Comparison of ENCODE assay signal across 12 cellular contexts in the genomic region with DNA sequence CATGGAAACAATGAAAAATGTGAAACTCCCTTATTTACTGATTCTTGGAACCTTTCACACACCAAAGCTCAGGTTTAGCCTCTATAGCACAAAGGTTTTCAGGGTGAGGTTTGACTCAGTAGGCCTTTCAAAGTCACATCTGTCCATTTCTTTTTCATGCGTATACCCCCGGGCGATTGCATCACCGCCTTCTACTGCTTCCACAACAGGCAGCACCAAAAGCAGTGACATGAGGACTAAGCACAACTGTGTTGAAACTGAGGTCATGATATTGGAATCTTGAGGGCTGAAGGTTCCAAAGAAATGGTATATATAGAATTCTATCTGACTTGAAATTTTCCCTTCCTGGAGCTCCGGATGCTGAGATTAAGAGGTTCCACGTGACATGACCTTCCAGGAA. TPM values are rescaled to one million over a fixed set of nuclear protein-coding genes. Genes with fewer than 3 reads are reported as not detected.
"Had no signal": no experiment of that assay in that cellular context is flagged by ENCODE, and none has a peak within 500 bp of the region (broad histone marks: within the 10 kb centered on the region; RNA-seq: fewer than 3 reads in every experiment).

No MANE protein-coding gene starts in this region.

RNA-seq across cellular contexts. Expression of gene ALOX15B, which starts 14.7 kb away (rescaled TPM):
- total RNA-seq: activated CD8-positive, alpha-beta T cell treated with anti-CD3 and anti-CD28 coated beads, Interleukin-2, amount 10 ng/mL, durations not matched to agents 7 days and 5 days; activated T-helper 1 cell treated with anti-CD3 and anti-CD28 coated beads, Interleukin-12 subunit alpha, Interleukin-12 subunit beta, Interleukin-2, Interleukin-4 antibody, amounts not matched to agents 30 ng/mL and 10 ng/mL and 1 ng/mL, durations not matched to agents 14 hours and 24 hours and 36 hours; endothelial cell of umbilical vein; natural killer cell; urinary bladder had no signal
- polyA plus RNA-seq: endothelial cell of umbilical vein had no signal

RNA-seq across cellular contexts. Expression of gene GUCY2D, which starts 21.7 kb away (rescaled TPM):
- total RNA-seq: activated CD8-positive, alpha-beta T cell treated with anti-CD3 and anti-CD28 coated beads, Interleukin-2, amount 10 ng/mL, durations not matched to agents 7 days and 5 days; activated T-helper 1 cell treated with anti-CD3 and anti-CD28 coated beads, Interleukin-12 subunit alpha, Interleukin-12 subunit beta, Interleukin-2, Interleukin-4 antibody, amounts not matched to agents 30 ng/mL and 10 ng/mL and 1 ng/mL, durations not matched to agents 14 hours and 24 hours and 36 hours; body of pancreas; endothelial cell of umbilical vein; heart left ventricle; mesenteric fat pad; natural killer cell; psoas muscle; right atrium auricular region; skeletal muscle tissue; thyroid gland; urinary bladder had no signal
- polyA plus RNA-seq: endothelial cell of umbilical vein, psoas muscle, urinary bladder had no signal
